9 cellular contexts compared by ENCODE assay signal in genomic region chr14:95519699-95520098, GRCh38. TPM values are rescaled to one million over a fixed set of nuclear protein-coding genes. Genes with fewer than 3 reads are reported as not detected.
DNase-seq lines count a peak whose midpoint lies in the region; ATAC-seq and TF ChIP-seq lines count a peak whose summit lies in the region.
"Had no signal": no experiment of that assay in that cellular context is flagged by ENCODE, and none has a peak within 500 bp of the region (broad histone marks: within the 10 kb centered on the region; RNA-seq: fewer than 3 reads in every experiment).

No MANE protein-coding gene starts in this region.

- peaks cover 27% of the 10 kb centered on the region for H3K4me1 Mint-ChIP-seq in nephron progenitor cell

- no peak overlapping the region for H3K27ac ChIP-seq in OCI-LY1 (ENCODE audit: low read depth, low read length, poor library complexity, severe bottlenecking)
- peak overlapping the region; percentile 37 to 91 (median 84) for H3K27ac ChIP-seq in gastroesophageal sphincter
- H3K27ac ChIP-seq: pancreas had no signal

- H3K27ac Mint-ChIP-seq in nephron progenitor cell, result no peak overlapping the region

- no peaks in the 10 kb centered on the region for H3K9me3 Mint-ChIP-seq in nephron progenitor cell

- no peaks in the 10 kb centered on the region for H4K20me1 ChIP-seq in OCI-LY1 (ENCODE audit: insufficient read depth, low read length)

- ATAC-seq in gastroesophageal sphincter, result peak; percentile 60

- TF ChIP-seq POLR2A in gastroesophageal sphincter (IDR thresholded peaks at IDR 0.05), result no peak

- H3K9ac ChIP-seq in OCI-LY1 (ENCODE audit: low read length), result no peak overlapping the region; the same call in 1 of the 2 replicates

- H3K79me2 ChIP-seq in OCI-LY1 (ENCODE audit: insufficient read depth, low read length), result no peaks in the 10 kb centered on the region

- DNase-seq in EL, result peak; percentile 85
- DNase-seq in activated T-cell treated with anti-CD3 and anti-CD28 coated beads, Interleukin-2, amount 50 U/mL, for 1 hour, result peak; percentile 70
- DNase-seq in stimulated activated CD4-positive, alpha-beta T cell treated with anti-CD3 and anti-CD28 coated beads, TNF-alpha, amount 100 ng/mL, for 24 hours (ENCODE audit: low read depth in 3 of 3), result peak in 2 of 3 experiments; percentile 66 to 70
- no peak for DNase-seq in middle frontal gyrus (ENCODE audit: extremely low spot score, low spot score)
- DNase-seq in NCI-H2171 treated with DMSO at 0.1 percent for 48 hours (lab: John Stamatoyannopoulos, UW), result no peak
- DNase-seq in nephron progenitor cell, result no peak
- DNase-seq: pancreas had no signal

- TF ChIP-seq CTCF in OCI-LY1 (IDR thresholded peaks at IDR 0.05; ENCODE audit: low read length) (no peak), gastroesophageal sphincter (IDR thresholded peaks at IDR 0.05) (no peak), nephron progenitor cell (IDR thresholded peaks at IDR 0.05) (no peak)

- 37 to 42% methylated on average over 4 to 6 of the region's 6 CpGs for WGBS in gastroesophageal sphincter (ENCODE audit: low coverage in 1 of 2), 2 donors

- H3K9me3 ChIP-seq in OCI-LY1 (ENCODE audit: low read length), result no peaks in the 10 kb centered on the region
- no peaks in the 10 kb centered on the region for H3K9me3 ChIP-seq in gastroesophageal sphincter
- H3K9me3 ChIP-seq: pancreas had no signal

- peak overlapping the region; percentile 33; the same call in 1 of the 2 replicates for H3K4me2 ChIP-seq in OCI-LY1 (ENCODE audit: low read length)

- no peak for TF ChIP-seq EP300 in gastroesophageal sphincter (IDR thresholded peaks at IDR 0.05)

- H2AFZ ChIP-seq in OCI-LY1 (ENCODE audit: low read length), result no peak overlapping the region

- H3K9me2 ChIP-seq in OCI-LY1 (ENCODE audit: low read depth, low read length), result no peaks in the 10 kb centered on the region

- H3F3A ChIP-seq in OCI-LY1 (ENCODE audit: insufficient read depth, low read length), result no peaks in the 10 kb centered on the region

- H3K36me3 ChIP-seq in OCI-LY1 (ENCODE audit: insufficient read depth, low read length) (no peaks in the 10 kb centered on the region), gastroesophageal sphincter (peaks cover 0 to 11% of the 10 kb centered on the region in 2 donors)
- H3K36me3 ChIP-seq: pancreas had no signal

- H3K27me3 Mint-ChIP-seq in nephron progenitor cell (ENCODE audit: low read depth, poor library complexity), result peaks cover 56% of the 10 kb centered on the region

- H3K4me3 ChIP-seq in OCI-LY1 (ENCODE audit: low read depth, low read length, poor library complexity, severe bottlenecking) (no peak overlapping the region), gastroesophageal sphincter (no peak overlapping the region)
- H3K4me3 ChIP-seq: pancreas had no signal

- no peaks in the 10 kb centered on the region for H3K36me3 Mint-ChIP-seq in nephron progenitor cell (ENCODE audit: low read depth)

- H3K4me1 ChIP-seq in OCI-LY1 (ENCODE audit: insufficient read depth, low read length, severe bottlenecking) (peaks cover 53% of the 10 kb centered on the region), gastroesophageal sphincter (peaks cover 3 to 72% (median 43%) of the 10 kb centered on the region in 3 donors)

- H3K27me3 ChIP-seq in OCI-LY1 (ENCODE audit: insufficient read depth, low read length), result peaks cover 8% of the 10 kb centered on the region; the same call in 1 of the 2 replicates
- H3K27me3 ChIP-seq in gastroesophageal sphincter, result peaks cover 30% of the 10 kb centered on the region
- H3K27me3 ChIP-seq: pancreas had no signal

- no peak overlapping the region for H3K4me3 Mint-ChIP-seq in nephron progenitor cell

RNA-seq across cellular contexts. Expression of gene SYNE3, which starts 3.2 kb away (rescaled TPM):
- total RNA-seq in gastroesophageal sphincter, result 10 to 100 TPM; 16.5 to 28.0 (median 20.3) TPM

RNA-seq across cellular contexts. Expression of gene GLRX5, which starts 15.2 kb away (rescaled TPM):
- 10 to 100 TPM; 30.5 to 50.5 (median 33.3) TPM for total RNA-seq in gastroesophageal sphincter

Comparison
In these comparisons a context has a peak if more than half of its experiments do, and no peak if none do; other contexts are left out.
1. DNase-seq: peak in EL (single experiment), activated T-cell treated with anti-CD3 and anti-CD28 coated beads, Interleukin-2, amount 50 U/mL, for 1 hour (single experiment) and stimulated activated CD4-positive, alpha-beta T cell treated with anti-CD3 and anti-CD28 coated beads, TNF-alpha, amount 100 ng/mL, for 24 hours (2 of 3); none in middle frontal gyrus (single experiment), NCI-H2171 treated with DMSO at 0.1 percent for 48 hours (single experiment) and nephron progenitor cell (single experiment).